Comparison of ENCODE assay signal across 25 cellular contexts in the genomic region with DNA sequence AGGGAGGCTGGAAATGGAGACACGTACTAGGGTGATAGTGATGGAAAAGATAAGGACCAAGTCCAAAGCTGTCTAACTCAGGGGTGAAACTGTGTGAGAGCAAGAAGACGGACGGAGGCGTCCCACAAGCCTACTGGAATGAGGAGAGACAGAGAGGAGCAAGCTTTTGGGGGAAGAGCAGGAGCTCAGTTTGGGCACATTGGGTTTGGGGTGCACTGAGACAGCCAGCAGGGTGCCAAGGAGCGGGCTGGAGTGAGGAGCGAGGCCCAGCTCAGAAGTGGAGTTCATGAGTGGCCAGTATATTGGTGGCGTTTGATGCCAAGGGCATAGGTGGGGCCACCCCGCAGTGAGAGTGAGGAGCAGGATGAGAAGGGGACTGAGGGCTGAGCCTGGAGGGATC. TPM values are rescaled to one million over a fixed set of nuclear protein-coding genes. Genes with fewer than 3 reads are reported as not detected.
"Had no signal": no experiment of that assay in that cellular context is flagged by ENCODE, and none has a peak within 500 bp of the region (broad histone marks: within the 10 kb centered on the region; RNA-seq: fewer than 3 reads in every experiment).

No MANE protein-coding gene starts in this region.

- H3K9me3 ChIP-seq: esophagus muscularis mucosa, gastrocnemius medialis, mucosa of descending colon, neutrophil, psoas muscle, right lobe of liver, suprapubic skin, thyroid gland, upper lobe of left lung, uterus had no signal

- H3K9me3 Mint-ChIP-seq: naive thymus-derived CD8-positive, alpha-beta T cell; stimulated activated effector memory CD8-positive, alpha-beta T cell treated with anti-CD3 and anti-CD28 coated beads, Interleukin-12 subunit alpha, Interleukin-12 subunit beta, amount 100 ng/mL, for 72 hours had no signal

- H3K4me3 Mint-ChIP-seq: naive thymus-derived CD8-positive, alpha-beta T cell; stimulated activated effector memory CD8-positive, alpha-beta T cell treated with anti-CD3 and anti-CD28 coated beads, Interleukin-12 subunit alpha, Interleukin-12 subunit beta, amount 100 ng/mL, for 72 hours had no signal

- H3K27ac ChIP-seq: coronary artery, dorsolateral prefrontal cortex, epithelial cell of prostate, esophagus muscularis mucosa, gastrocnemius medialis, neutrophil, psoas muscle, right lobe of liver, suprapubic skin, thyroid gland, upper lobe of left lung, uterus had no signal

- DNase-seq: dorsolateral prefrontal cortex; effector CD8-positive, alpha-beta T cell; gastrocnemius medialis; kidney glomerular epithelial cell; mammary epithelial cell; mucosa of descending colon; naive thymus-derived CD8-positive, alpha-beta T cell; psoas muscle; retina; right lobe of liver; stimulated activated CD4-positive, alpha-beta T cell treated with anti-CD3 and anti-CD28 coated beads, Interleukin-4, amount 100 ng/mL, for 1 hour; stimulated activated CD8-positive, alpha-beta memory T cell treated with anti-CD3 and anti-CD28 coated beads, Interleukin-4, amount 100 ng/mL, for 48 hours; stimulated activated naive CD8-positive, alpha-beta T cell treated with anti-CD3 and anti-CD28 coated beads, Interleukin-15, Interleukin-2, amounts not matched to agents 100 U/mL and 50 U/mL, for 24 hours; thyroid gland; uterus had no signal

- H3K27me3 ChIP-seq: gastrocnemius medialis, right lobe of liver, thyroid gland, upper lobe of left lung, uterus had no signal

- H3K4me3 ChIP-seq: coronary artery, dorsolateral prefrontal cortex, esophagus muscularis mucosa, gastrocnemius medialis, mucosa of descending colon, psoas muscle, right lobe of liver, suprapubic skin, thyroid gland, upper lobe of left lung, uterus had no signal

- H3K27ac Mint-ChIP-seq: naive thymus-derived CD8-positive, alpha-beta T cell; stimulated activated effector memory CD8-positive, alpha-beta T cell treated with anti-CD3 and anti-CD28 coated beads, Interleukin-12 subunit alpha, Interleukin-12 subunit beta, amount 100 ng/mL, for 72 hours had no signal

- H3K36me3 Mint-ChIP-seq: naive thymus-derived CD8-positive, alpha-beta T cell; stimulated activated effector memory CD8-positive, alpha-beta T cell treated with anti-CD3 and anti-CD28 coated beads, Interleukin-12 subunit alpha, Interleukin-12 subunit beta, amount 100 ng/mL, for 72 hours had no signal

- H3K36me3 ChIP-seq: esophagus muscularis mucosa, gastrocnemius medialis, neutrophil, right lobe of liver, suprapubic skin, thyroid gland, upper lobe of left lung, uterus had no signal

- H3K4me1 ChIP-seq: gastrocnemius medialis, psoas muscle, right lobe of liver had no signal

RNA-seq across cellular contexts. Expression of gene GHRHR, which starts 22.6 kb away (rescaled TPM):
- total RNA-seq: chondrocyte; esophagus muscularis mucosa; fibroblast of villous mesenchyme; gastrocnemius medialis; mammary epithelial cell; mucosa of descending colon; naive thymus-derived CD8-positive, alpha-beta T cell; osteoblast; psoas muscle; uterus had no signal
- polyA plus RNA-seq: mammary epithelial cell; naive thymus-derived CD8-positive, alpha-beta T cell had no signal
